Comparison of ENCODE assay signal across 9 cellular contexts in genomic region chr7:23616593-23616992, GRCh38.
"Had no signal": no experiment of that assay in that cellular context is flagged by ENCODE, and none has a peak within 500 bp of the region (broad histone marks: within the 10 kb centered on the region; RNA-seq: fewer than 3 reads in every experiment).

No MANE protein-coding gene starts in this region.

- H3K27ac ChIP-seq: HL-60 had no signal

- FAIRE-seq: H1, H54, HepG2 had no signal

- ATAC-seq: GM23338, HepG2 had no signal

- DNase-seq: H9, HCEC 1CT, HFFc6, KBM-7 had no signal

- H3K4me2 ChIP-seq: GM23338 had no signal

- H3K4me3 ChIP-seq: GM23338 had no signal

- H2AFZ ChIP-seq: GM23338 had no signal
